In the genomic region with DNA sequence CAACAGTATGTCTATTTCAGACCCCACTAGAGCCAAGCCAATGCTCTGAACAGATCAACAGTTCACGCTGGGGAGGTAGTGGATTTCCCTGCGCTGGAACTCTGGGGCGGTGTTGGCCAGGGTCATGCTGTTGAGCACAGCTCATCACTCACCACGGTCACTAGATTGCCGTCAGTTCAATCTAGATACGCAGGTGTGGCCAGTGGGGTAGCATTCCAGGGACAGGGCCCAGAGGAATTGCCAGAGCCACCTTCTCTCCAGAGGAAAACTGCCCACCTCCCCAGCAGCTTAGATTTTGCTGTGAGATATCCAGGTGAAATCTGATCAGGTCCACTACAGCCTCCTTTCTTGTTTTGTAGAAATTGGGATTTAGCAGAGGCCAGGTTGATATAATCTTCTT, we compare ENCODE assay signal across 35 cellular contexts.
"Had no signal": no experiment of that assay in that cellular context is flagged by ENCODE, and none has a peak within 500 bp of the region (broad histone marks: within the 10 kb centered on the region; RNA-seq: fewer than 3 reads in every experiment).

No MANE protein-coding gene starts in this region.

- H3K9me3 ChIP-seq: adrenal gland had no signal

- H3K27me3 ChIP-seq: adrenal gland, ascending aorta, cardiac muscle cell had no signal

- H3K27ac Mint-ChIP-seq: activated B cell treated with CpG ODN at 0.5 μM for 24 hours; activated CD4-positive, alpha-beta memory T cell treated with anti-CD3 and anti-CD28 coated beads for 36 hours; activated CD4-positive, alpha-beta T cell treated with anti-CD3 and anti-CD28 coated beads, Interleukin-2, amount 10 ng/mL, durations not matched to agents 24 days and 14 days; activated CD8-positive, alpha-beta T cell treated with anti-CD3 and anti-CD28 coated beads for 36 hours; activated naive CD4-positive, alpha-beta T cell treated with anti-CD3 and anti-CD28 coated beads for 36 hours; activated naive CD4-positive, alpha-beta T cell treated with anti-CD3 and anti-CD28 coated beads, Interleukin-2, amount 50 U/mL, for 72 hours; activated naive CD8-positive, alpha-beta T cell treated with anti-CD3 and anti-CD28 coated beads for 36 hours; activated T-cell treated with anti-CD3 and anti-CD28 coated beads, Interleukin-2, amount 50 U/mL, for 72 hours; activated T-helper 1 cell treated with anti-CD3 and anti-CD28 coated beads, Interleukin-12 subunit alpha, Interleukin-12 subunit beta, Interleukin-2, Interleukin-4 antibody, amounts not matched to agents 30 ng/mL and 10 ng/mL and 1 ng/mL, durations not matched to agents 14 hours and 24 hours and 36 hours; activated T-helper 17 cell treated with anti-CD3 and anti-CD28 coated beads, Interleukin-2, amount 50 U/mL, for 72 hours; T-helper 1 cell treated with Interleukin-12 subunit alpha and Interleukin-12 subunit beta and Interleukin-4 antibody, amounts not matched to agents 30 μg/mL and 1 μg/mL, for 36 hours; T-helper 2 cell treated with Interferon-gamma antibody and Interleukin-4, amounts not matched to agents 5 μg/mL and 100 μg/mL, for 36 hours had no signal

- H3K36me3 Mint-ChIP-seq: activated CD4-positive, alpha-beta memory T cell treated with anti-CD3 and anti-CD28 coated beads for 36 hours; activated naive CD8-positive, alpha-beta T cell treated with anti-CD3 and anti-CD28 coated beads for 36 hours had no signal

- ATAC-seq: activated CD8-positive, alpha-beta T cell treated with anti-CD3 and anti-CD28 coated beads for 36 hours; activated naive CD4-positive, alpha-beta T cell treated with anti-CD3 and anti-CD28 coated beads, Interleukin-2, amount 50 U/mL, for 72 hours; activated T-cell treated with anti-CD3 and anti-CD28 coated beads, Interleukin-2, amount 50 U/mL, for 4 hours; activated T-cell treated with anti-CD3 and anti-CD28 coated beads, Interleukin-2, amount 50 U/mL, for 72 hours; activated T-helper 17 cell treated with anti-CD3 and anti-CD28 coated beads, Interleukin-2, amount 50 U/mL, for 72 hours had no signal

- H3K4me1 ChIP-seq: adrenal gland, ascending aorta had no signal

- H3K4me3 ChIP-seq: adrenal gland, ascending aorta, cardiac muscle cell had no signal

- H3K36me3 ChIP-seq: adrenal gland, ascending aorta, cardiac muscle cell had no signal

- H3K4me1 Mint-ChIP-seq: activated B cell treated with CpG ODN at 0.5 μM for 24 hours; activated CD4-positive, alpha-beta T cell treated with anti-CD3 and anti-CD28 coated beads, Interleukin-2, amount 10 ng/mL, durations not matched to agents 24 days and 14 days; activated naive CD8-positive, alpha-beta T cell treated with anti-CD3 and anti-CD28 coated beads for 36 hours; activated T-helper 17 cell treated with anti-CD3 and anti-CD28 coated beads, Interleukin-2, amount 50 U/mL, for 72 hours; central memory CD8-positive, alpha-beta T cell had no signal

- H3K27me3 Mint-ChIP-seq: activated B cell treated with CpG ODN at 0.5 μM for 24 hours; activated CD4-positive, alpha-beta memory T cell treated with anti-CD3 and anti-CD28 coated beads for 36 hours; activated CD4-positive, alpha-beta T cell treated with anti-CD3 and anti-CD28 coated beads, Interleukin-2, amount 10 ng/mL, durations not matched to agents 24 days and 14 days; activated CD8-positive, alpha-beta T cell treated with anti-CD3 and anti-CD28 coated beads for 36 hours; activated naive CD8-positive, alpha-beta T cell treated with anti-CD3 and anti-CD28 coated beads for 36 hours; activated T-helper 17 cell treated with anti-CD3 and anti-CD28 coated beads, Interleukin-2, amount 50 U/mL, for 72 hours; central memory CD8-positive, alpha-beta T cell had no signal

- DNase-seq: activated B cell treated with CpG ODN at 0.5 μM for 24 hours; activated CD4-positive, alpha-beta memory T cell treated with anti-CD3 and anti-CD28 coated beads for 36 hours; activated CD4-positive, alpha-beta T cell treated with anti-CD3 and anti-CD28 coated beads for 4 hours; activated CD4-positive, alpha-beta T cell treated with anti-CD3 and anti-CD28 coated beads, Interleukin-2, amount 10 ng/mL, durations not matched to agents 24 days and 14 days; activated CD4-positive, alpha-beta T cell treated with anti-CD3 and anti-CD28 coated beads, Interleukin-2, amount 50 U/mL, for 1 hour; activated CD4-positive, alpha-beta T cell treated with anti-CD3 and anti-CD28 coated beads, Interleukin-2, amount 50 U/mL, for 4 hours; activated CD4-positive, CD25-positive, alpha-beta regulatory T cell treated with anti-CD3 and anti-CD28 coated beads, Interleukin-2, amount 50 U/mL, for 72 hours; activated CD8-positive, alpha-beta memory T cell treated with anti-CD3 and anti-CD28 coated beads, Interleukin-2, amount 50 U/mL, for 4 hours; activated CD8-positive, alpha-beta T cell treated with anti-CD3 and anti-CD28 coated beads for 36 hours; activated effector memory CD4-positive, alpha-beta T cell treated with anti-CD3 and anti-CD28 coated beads, Interleukin-2, amount 50 U/mL, for 16 hours; activated gamma-delta T cell treated with Interleukin-2 at 50 U/mL for 16 hours; activated naive CD4-positive, alpha-beta T cell; activated naive CD4-positive, alpha-beta T cell treated with anti-CD3 and anti-CD28 coated beads for 36 hours; activated naive CD4-positive, alpha-beta T cell treated with anti-CD3 and anti-CD28 coated beads, Interleukin-2, amount 50 U/mL, for 16 hours; activated naive CD8-positive, alpha-beta T cell treated with anti-CD3 and anti-CD28 coated beads for 36 hours; activated T-cell treated with anti-CD3 and anti-CD28 coated beads for 4 hours; activated T-cell treated with anti-CD3 and anti-CD28 coated beads, Interleukin-2, amount 50 U/mL, for 1 hour; activated T-cell treated with anti-CD3 and anti-CD28 coated beads, Interleukin-2, amount 50 U/mL, for 4 hours; activated T-cell treated with anti-CD3 and anti-CD28 coated beads, Interleukin-2, amount 50 U/mL, for 72 hours; adrenal gland; amniotic stem cell; caudate nucleus; cerebellar nuclear complex; T-helper 1 cell; T-helper 2 cell; T-helper 9 cell had no signal

- H3K27ac ChIP-seq: adrenal gland, ascending aorta, cardiac muscle cell had no signal

- H3K4me3 Mint-ChIP-seq: activated B cell treated with CpG ODN at 0.5 μM for 24 hours; activated CD4-positive, alpha-beta memory T cell treated with anti-CD3 and anti-CD28 coated beads for 36 hours; activated CD4-positive, alpha-beta T cell treated with anti-CD3 and anti-CD28 coated beads, Interleukin-2, amount 10 ng/mL, durations not matched to agents 24 days and 14 days; activated CD8-positive, alpha-beta T cell treated with anti-CD3 and anti-CD28 coated beads for 36 hours; activated naive CD4-positive, alpha-beta T cell treated with anti-CD3 and anti-CD28 coated beads for 36 hours; activated naive CD8-positive, alpha-beta T cell treated with anti-CD3 and anti-CD28 coated beads for 36 hours; activated T-cell treated with anti-CD3 and anti-CD28 coated beads, Interleukin-2, amount 50 U/mL, for 4 hours; activated T-cell treated with anti-CD3 and anti-CD28 coated beads, Interleukin-2, amount 50 U/mL, for 72 hours; activated T-helper 1 cell treated with anti-CD3 and anti-CD28 coated beads, Interleukin-12 subunit alpha, Interleukin-12 subunit beta, Interleukin-2, Interleukin-4 antibody, amounts not matched to agents 30 ng/mL and 10 ng/mL and 1 ng/mL, durations not matched to agents 14 hours and 24 hours and 36 hours; activated T-helper 17 cell treated with anti-CD3 and anti-CD28 coated beads, Interleukin-2, amount 50 U/mL, for 72 hours; brain; central memory CD8-positive, alpha-beta T cell; T-helper 1 cell treated with Interleukin-12 subunit alpha and Interleukin-12 subunit beta and Interleukin-4 antibody, amounts not matched to agents 30 μg/mL and 1 μg/mL, for 36 hours; T-helper 2 cell treated with Interferon-gamma antibody and Interleukin-4, amounts not matched to agents 5 μg/mL and 100 μg/mL, for 36 hours had no signal
